Comparison of ENCODE assay signal across 8 cellular contexts in the genomic region with DNA sequence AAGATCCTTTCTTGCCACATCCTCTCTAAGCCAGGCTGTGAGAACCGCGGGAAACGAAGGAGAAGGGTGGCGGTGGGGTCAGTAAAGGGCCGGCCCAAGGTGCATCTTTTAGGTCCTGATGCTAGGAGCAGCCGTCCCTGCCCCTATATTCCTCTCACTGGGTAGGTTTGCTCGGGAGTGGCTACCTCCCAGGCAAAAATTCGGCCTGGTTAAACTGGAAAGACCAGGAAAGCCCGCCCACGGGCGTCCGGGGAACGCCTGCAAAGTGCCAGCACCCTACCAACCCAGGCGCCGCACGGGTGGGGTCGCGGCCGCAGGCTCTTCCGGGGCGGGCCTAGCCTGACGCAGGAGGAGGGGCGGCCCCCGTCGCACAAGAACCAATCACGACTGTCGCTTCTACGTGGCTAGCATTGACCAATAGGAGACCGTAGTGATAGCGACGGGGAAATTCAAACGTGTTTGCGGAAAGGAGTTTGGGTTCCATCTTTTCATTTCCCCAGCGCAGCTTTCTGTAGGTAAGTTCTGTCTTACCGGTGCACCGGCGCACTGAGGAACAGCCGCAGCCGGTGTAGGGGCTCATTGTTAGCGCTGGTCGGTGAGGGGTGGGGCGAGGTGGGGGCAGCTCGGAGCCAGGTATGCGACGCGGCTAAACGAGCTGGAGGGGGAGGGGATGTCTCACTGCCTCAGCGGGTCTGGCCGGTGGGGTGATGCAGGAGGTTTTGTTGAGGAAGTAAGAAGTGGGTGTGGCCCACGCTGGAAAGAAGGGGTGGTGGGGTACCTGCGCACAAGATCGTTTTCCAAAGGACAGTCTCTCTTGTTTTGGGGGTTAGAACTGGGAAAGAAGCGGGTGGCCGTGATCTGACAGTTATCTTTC. TPM values are rescaled to one million over a fixed set of nuclear protein-coding genes. Genes with fewer than 3 reads are reported as not detected.
DNase-seq lines count a peak whose midpoint lies in the region; FAIRE-seq and TF ChIP-seq lines count a peak whose summit lies in the region.

A gene (plus strand): TSS at position 451 of the 874 bp plus-strand sequence. CDS start 1,195 bp downstream, outside the sequence.

- H3K4me2 ChIP-seq in neuronal stem cell (ENCODE audit: insufficient read depth, low read length, poor library complexity, severe bottlenecking) = peak within 1 kb of the TSS; percentile 66

- peak within 1 kb of the TSS; percentile 93 for H3K9ac ChIP-seq in neuronal stem cell (ENCODE audit: low read depth, low read length, poor library complexity)

- H3K27me3 ChIP-seq in neuronal stem cell (ENCODE audit: control insufficient read depth in 3 of 3, insufficient read depth in 3 of 3, low read depth in 1 of 3, low read length in 3 of 3) = no peaks in the 10 kb centered on the region

- peak within 1 kb of the TSS; percentile 97 for H3K23ac ChIP-seq in neuronal stem cell (ENCODE audit: low read depth, low read length, poor library complexity)

- peak within 1 kb of the TSS; percentile 75 for H2BK5ac ChIP-seq in neuronal stem cell (ENCODE audit: low read length)

- WGBS in neuronal stem cell (ENCODE audit: extremely low coverage in 2 of 2, insufficient read length in 2 of 2, insufficient replicate concordance in 1 of 2), 2 donors = no CpG with 5 or more reads among the region's 54 CpGs

- POLR2A ChIA-PET in HEK293T (lab: Yijun Ruan, JAX) = interaction anchor here (1.0 to 2.1 kb wide), 9 partner anchors 9 to 102 kb away, joined by 3 to 9 read pairs (median 4); a partner anchor contains a TSS

- CTCF ChIA-PET in HEK293T (lab: Yijun Ruan, JAX) = no interaction called here

- in situ Hi-C loops in SK-MEL-5 (cut with HindIII; ENCODE audit: low pct_unique_long_range_greater_than_20kb, low sequenced_read_pairs) = no loop called here

- H3K4me1 ChIP-seq in neuronal stem cell (ENCODE audit: control insufficient read depth in 2 of 2, insufficient read depth in 1 of 2, low read depth in 1 of 2, low read length in 2 of 2) = peaks cover 0 to 2% of the 10 kb centered on the region in 2 donors

- peak; percentile 72 for FAIRE-seq in frontal cortex (lab: Jason Lieb, UNC)

- H3K79me1 ChIP-seq in neuronal stem cell (ENCODE audit: low read depth, low read length) = peaks cover 4% of the 10 kb centered on the region

- H2AFZ ChIP-seq in neuronal stem cell (ENCODE audit: low read length) = peak within 1 kb of the TSS; percentile 94

- no peak within 1 kb of the TSS for H3K4ac ChIP-seq in neuronal stem cell (ENCODE audit: low read length)

- peaks cover 2 to 36% of the 10 kb centered on the region in 2 donors for H3K36me3 ChIP-seq in neuronal stem cell (replicated peaks in 1 of 2; ENCODE audit: control insufficient read depth in 2 of 2, insufficient read depth in 2 of 2, low read length in 2 of 2)

- peak within 1 kb of the TSS; percentile 90 for H3K27ac ChIP-seq in neuronal stem cell (replicated peaks; ENCODE audit: low read length)
- H3K27ac ChIP-seq in substantia nigra (ENCODE audit: low read depth, low read length, poor library complexity, severe bottlenecking) = peak within 1 kb of the TSS; percentile 86

- H2AK5ac ChIP-seq in neuronal stem cell (ENCODE audit: low read depth, low read length) = no peak within 1 kb of the TSS

- H3K4me3 ChIP-seq in neuronal stem cell (ENCODE audit: low read length in 2 of 2) = peak within 1 kb of the TSS; percentile 90 to 96

- H3K9me3 ChIP-seq in neuronal stem cell (replicated peaks in 1 of 2; ENCODE audit: control insufficient read depth in 2 of 2, insufficient read depth in 1 of 2, low read depth in 1 of 2, low read length in 2 of 2) = no peaks in the 10 kb centered on the region

- H4K8ac ChIP-seq in neuronal stem cell (ENCODE audit: low read depth, low read length) = no peak within 1 kb of the TSS

- no peak within 1 kb of the TSS for H2BK12ac ChIP-seq in neuronal stem cell (ENCODE audit: low read length)

- H2BK120ac ChIP-seq in neuronal stem cell (ENCODE audit: low read depth, low read length) = no peak within 1 kb of the TSS

- no peak within 1 kb of the TSS for H4K91ac ChIP-seq in neuronal stem cell (ENCODE audit: low read depth, low read length, poor library complexity)

- H3K14ac ChIP-seq in neuronal stem cell (ENCODE audit: low read length) = no peak within 1 kb of the TSS

- H3K18ac ChIP-seq in neuronal stem cell (ENCODE audit: low read length) = peak within 1 kb of the TSS; percentile 98

- peak; percentile 89 for DNase-seq in GDM1 (lab: John Stamatoyannopoulos, UW)
- peak; percentile 91 for DNase-seq in HEK293T (ENCODE audit: extremely low spot score)
- DNase-seq in MV-4-11 (lab: John Stamatoyannopoulos, UW) = peak; percentile 95
- DNase-seq in SK-MEL-5 (ENCODE audit: low read depth, low spot score) = peak; percentile 92
- peak; percentile 91 for DNase-seq in activated naive CD4-positive, alpha-beta T cell treated with Interleukin-2 at 50 U/mL for 16 hours
- DNase-seq in frontal cortex (ENCODE audit: low spot score in 2 of 2) = peak; percentile 74 to 85
- DNase-seq in neuronal stem cell (ENCODE audit: low spot score) = peak; percentile 86
- DNase-seq in substantia nigra (lab: John Stamatoyannopoulos, UW) = peak; percentile 49 to 95 (median 82)

- H2BK15ac ChIP-seq in neuronal stem cell (ENCODE audit: low read length) = no peak within 1 kb of the TSS

TF ChIP-seq in HEK293T, 16 proteins besides CTCF, POLR2A, EP300 and RAD21:
- TF ChIP-seq BHLHE40 (IDR thresholded peaks at IDR 0.05; ENCODE audit: borderline replicate concordance) = no peak
- no peak for TF ChIP-seq FOXA1 (IDR thresholded peaks at IDR 0.05)
- TF ChIP-seq TARDBP (IDR thresholded peaks at IDR 0.05) = no peak
- peak; percentile 65; the same call in 1 of the 2 replicates for TF ChIP-seq FOXM1 (IDR thresholded peaks at IDR 0.05; ENCODE audit: borderline replicate concordance)
- TF ChIP-seq ELF4 (IDR thresholded peaks at IDR 0.05) = peak; percentile 30; the same call in 1 of the 2 replicates
- TF ChIP-seq L3MBTL2 (conservative IDR thresholded peaks at IDR 0.05) = peak; percentile 51; the same call in 1 of the 2 replicates
TF ChIP-seq in HEK293T: peak in this region for 3.

RNA-seq across cellular contexts. Expression of the gene that starts here (rescaled TPM):
- 29.8 and 31.3 TPM in 2 replicates for total RNA-seq in SK-MEL-5 (2014; rRNA removed; shearing (Covaris generic))
- polyA plus RNA-seq in SK-MEL-5 (2015; cell fraction: cytosol; rRNA removed) = 18.0 and 21.6 TPM in 2 replicates
- polyA plus RNA-seq in SK-MEL-5 (2015; cell fraction: nucleus; rRNA removed) = 36.2 and 42.4 TPM in 2 replicates
- 5.7 TPM for total RNA-seq in frontal cortex
- 56.0 TPM for polyA plus RNA-seq in neuronal stem cell (2013, experiment 1 of 2)
- polyA plus RNA-seq in neuronal stem cell (2013, experiment 2 of 2) = 56.5 TPM

Comparison
In these comparisons a context has a peak if more than half of its experiments do, and no peak if none do; other contexts are left out.
1. Peak in every context shown above with its lines: DNase-seq, H3K4me3 ChIP-seq and H3K27ac ChIP-seq.